In the genomic region with DNA sequence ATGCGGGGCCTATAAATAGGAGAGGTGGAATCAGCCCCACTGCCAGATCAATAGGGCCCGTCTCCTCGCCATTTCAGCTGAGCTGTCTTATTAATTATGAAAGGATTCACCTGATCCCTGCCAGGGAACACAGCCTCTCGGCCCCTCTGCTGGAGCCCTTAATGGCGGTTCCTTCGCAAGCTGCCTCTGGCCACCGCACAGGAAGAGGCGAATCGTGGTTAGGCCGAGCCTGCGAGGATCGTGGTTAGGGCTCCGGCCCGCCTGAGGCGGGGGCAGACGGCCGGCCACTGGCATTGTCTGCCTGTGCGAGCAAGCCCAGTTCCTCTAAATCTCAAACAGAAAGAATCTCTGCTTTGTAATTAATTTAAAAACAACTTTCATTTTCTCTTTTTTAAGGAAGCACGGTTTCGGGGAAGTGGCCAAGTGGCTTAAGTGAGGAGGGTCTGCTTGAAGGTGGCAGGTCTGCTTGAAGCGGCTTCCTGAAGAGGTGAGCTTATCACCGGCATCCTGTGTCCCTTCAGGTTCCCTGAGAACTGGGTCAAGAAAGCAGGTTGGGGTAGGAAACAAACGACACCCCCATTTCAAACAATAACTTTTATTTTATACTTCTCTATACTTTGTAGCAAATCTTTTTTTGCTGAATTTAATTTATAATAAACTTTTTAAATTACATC, we compare ENCODE assay signal across 8 cellular contexts. TPM values are rescaled to one million over a fixed set of nuclear protein-coding genes. Genes with fewer than 3 reads are reported as not detected.
DNase-seq lines count a peak whose midpoint lies in the region; ATAC-seq and TF ChIP-seq lines count a peak whose summit lies in the region.

No MANE protein-coding gene starts in this region.

- peaks cover 18% of the 10 kb centered on the region for H3K27me3 ChIP-seq in vagina

- peaks cover 100% of the 10 kb centered on the region for H3K27me3 Mint-ChIP-seq in central memory CD8-positive, alpha-beta T cell

- peak overlapping the region; percentile 87 for H3K4me3 Mint-ChIP-seq in central memory CD8-positive, alpha-beta T cell

- CTCF ChIA-PET in GM10248 (lab: Yijun Ruan, JAX) = no interaction called here

- POLR2A ChIA-PET in GM10248 (lab: Yijun Ruan, JAX) = no interaction called here

- no peaks in the 10 kb centered on the region for H3K9me3 ChIP-seq in vagina

- H3K27ac ChIP-seq in vagina = peak overlapping the region; percentile 53

- no peaks in the 10 kb centered on the region for H3K36me3 ChIP-seq in vagina

- intact Hi-C loops in vagina (cut with DNase I) = no loop called here

- peak overlapping the region; percentile 51 for H3K27ac Mint-ChIP-seq in central memory CD8-positive, alpha-beta T cell (ENCODE audit: low read depth)

- H3K4me1 Mint-ChIP-seq in central memory CD8-positive, alpha-beta T cell = peaks cover 60% of the 10 kb centered on the region

- H3K4me3 ChIP-seq in vagina = peak overlapping the region; percentile 45 to 49

- DNase-seq in GM10248 (ENCODE audit: extremely low spot score) (peak; percentile 55), NCI-H2029 treated with DMSO at 0.1 percent for 48 hours (lab: John Stamatoyannopoulos, UW) (peak; percentile 69), lung microvascular endothelial cell (ENCODE audit: low read depth in 2 of 2) (peak; percentile 52 to 54), vagina (ENCODE audit: extremely low spot score in 2 of 2) (no peak), pons (ENCODE audit: low spot score) (no peak), NCI-H2196 treated with DMSO at 0.1 percent for 48 hours (lab: John Stamatoyannopoulos, UW; ENCODE audit: unreplicated experiment) (no peak)
- no peak for DNase-seq in central memory CD8-positive, alpha-beta T cell (ENCODE audit: low spot score in 2 of 2)

- H3K4me1 ChIP-seq in vagina = peaks cover 53% of the 10 kb centered on the region

- no peak for ATAC-seq in central memory CD8-positive, alpha-beta T cell (replicated peaks; ENCODE audit: extremely low read depth, poor library complexity, severe bottlenecking)
- no peak for ATAC-seq in HG03159 (IDR thresholded peaks at IDR 0.05; ENCODE audit: unreplicated experiment)

- no peak for TF ChIP-seq POLR2A in vagina (IDR thresholded peaks at IDR 0.05)

- H3K9me3 Mint-ChIP-seq in central memory CD8-positive, alpha-beta T cell = peaks cover 9% of the 10 kb centered on the region

- H3K36me3 Mint-ChIP-seq in central memory CD8-positive, alpha-beta T cell (ENCODE audit: insufficient read depth) = peaks cover 31% of the 10 kb centered on the region

- TF ChIP-seq CTCF in GM10248 (IDR thresholded peaks at IDR 0.05; ENCODE audit: control extremely low read depth, extremely low read depth, low read depth, missing control alignments) (no peak), vagina (IDR thresholded peaks at IDR 0.05) (no peak)

RNA-seq across cellular contexts. Expression of a gene that starts 9.2 kb away (rescaled TPM):
- total RNA-seq in lung microvascular endothelial cell = 28.1 and 41.9 TPM in 2 replicates
- total RNA-seq in vagina = 9.8 TPM

Comparison
In these comparisons a context has a peak if more than half of its experiments do, and no peak if none do; other contexts are left out.
1. DNase-seq: peak in GM10248 (single experiment), NCI-H2029 treated with DMSO at 0.1 percent for 48 hours (single experiment) and lung microvascular endothelial cell (2 of 2); none in central memory CD8-positive, alpha-beta T cell (0 of 2), vagina (0 of 2), pons (single experiment) and NCI-H2196 treated with DMSO at 0.1 percent for 48 hours (single experiment).